Comparison of ENCODE assay signal across 8 cellular contexts in genomic region chr4:186191266-186192067, GRCh38. TPM values are rescaled to one million over a fixed set of nuclear protein-coding genes. Genes with fewer than 3 reads are reported as not detected.
DNase-seq lines count a peak whose midpoint lies in the region; TF ChIP-seq lines count a peak whose summit lies in the region.

Gene CYP4V2, plus strand, starts transcription at chr4:186191567. Its CDS starts 257 bp downstream, at chr4:186191824.

- H3K27me3 ChIP-seq in SJSA1 (replicated peaks) = no peaks in the 10 kb centered on the region

- peak; percentile 75 for TF ChIP-seq CTCF in GM20000 (IDR thresholded peaks at IDR 0.05; ENCODE audit: extremely low read depth, missing control alignments)

- peak within 1 kb of the TSS; percentile 86 for H3K4me3 ChIP-seq in SJSA1

- H3K4me1 ChIP-seq in SJSA1 (replicated peaks) = peaks cover 13% of the 10 kb centered on the region

- H3K36me3 ChIP-seq in SJSA1 = peaks cover 8% of the 10 kb centered on the region; the same call in 1 of the 2 replicates

- DNase-seq in DMS53 (lab: John Stamatoyannopoulos, UW) (peak; percentile 89), GM20000 (ENCODE audit: low spot score) (peak; percentile 96), HS-5 (ENCODE audit: low read depth) (peak; percentile 38), SJSA1 (ENCODE audit: low read depth in 1 of 2, low spot score in 2 of 2) (peak; percentile 77 to 87), germinal center (ENCODE audit: low spot score) (peak; percentile 89), occipital lobe (lab: John Stamatoyannopoulos, UW) (peak; percentile 84)
- peak; percentile 92 for DNase-seq in activated naive CD4-positive, alpha-beta T cell treated with Interleukin-2 at 50 U/mL for 16 hours

- H3K9me3 ChIP-seq in SJSA1 (replicated peaks) = 0 out of 2 replicates have a peak, but pooled peaks cover 3% of the 10 kb centered on the region

- peak within 1 kb of the TSS; percentile 71 for H3K27ac ChIP-seq in SJSA1
- H3K27ac ChIP-seq in temporal lobe (ENCODE audit: low read depth, low read length) = peak within 1 kb of the TSS; percentile 91

RNA-seq across cellular contexts. Expression of gene CYP4V2, which starts in this region (rescaled TPM):
- 3.2 and 4.3 TPM in 2 replicates for total RNA-seq in SJSA1 (2014; rRNA removed; shearing (Covaris generic))
- total RNA-seq in occipital lobe (7.2 TPM), temporal lobe (9.3 TPM)

Comparison
In these comparisons a context has a peak if more than half of its experiments do, and no peak if none do; other contexts are left out.
1. Peak in every context shown above with its lines: DNase-seq, H3K4me3 ChIP-seq and H3K27ac ChIP-seq.
2. DNase-seq: peak in every context shown above with its lines; median percentile 96 in GM20000; 92 in activated naive CD4-positive, alpha-beta T cell treated with Interleukin-2 at 50 U/mL for 16 hours; 89 in DMS53; 89 in germinal center; 84 in occipital lobe; 82 in SJSA1; 38 in HS-5.